ENCODE assay signal across 19 cellular contexts in genomic region chr2:205995260-205995659, GRCh38.
A peak's percentile ranks its signal among the peaks of the same experiment; 100 is the strongest.
DNase-seq lines count a peak whose midpoint lies in the region; ATAC-seq, FAIRE-seq and TF ChIP-seq lines count a peak whose summit lies in the region.
"Had no signal": no experiment of that assay in that cellular context is flagged by ENCODE, and none has a peak within 500 bp of the region (broad histone marks: within the 10 kb centered on the region; RNA-seq: fewer than 3 reads in every experiment).

No MANE protein-coding gene starts in this region.

- DNase-seq in SK-N-SH = no peak
- DNase-seq in epithelial cell of proximal tubule (ENCODE audit: low read depth) = no peak
- no peak for DNase-seq in type B pancreatic cell (ENCODE audit: extremely low spot score, unreplicated experiment)
- DNase-seq in posterior vena cava (ENCODE audit: low spot score) = no peak
- DNase-seq in H54 (ENCODE audit: insufficient read length, low spot score) = no peak
- DNase-seq: activated CD4-positive, CD25-positive, alpha-beta regulatory T cell; CD4-positive, alpha-beta memory T cell; left cardiac atrium; mesendoderm; naive thymus-derived CD4-positive, alpha-beta T cell; NCI-H1694 treated with DMSO at 0.1 percent for 48 hours; SJCRH30; spleen had no signal

- WGBS in SK-N-SH (ENCODE audit: low lambda C conversion rate) = 97% methylated on average over 1 of the region's 1 CpG

- H3K9ac ChIP-seq in SK-N-SH (no peak overlapping the region), OCI-LY1 (ENCODE audit: low read length) (no peak overlapping the region)

- TF ChIP-seq EP300 in SK-N-SH (IDR thresholded peaks at IDR 0.05; ENCODE audit: borderline replicate concordance in 1 of 2, low read depth in 1 of 2, low read length in 1 of 2) = no peak

- H3K9me3 ChIP-seq in SK-N-SH = no peaks in the 10 kb centered on the region
- H3K9me3 ChIP-seq in OCI-LY1 (ENCODE audit: low read length) = no peaks in the 10 kb centered on the region
- H3K9me3 ChIP-seq: SJCRH30, spleen had no signal

- no peaks in the 10 kb centered on the region for H4K20me1 ChIP-seq in SK-N-SH (ENCODE audit: insufficient read depth)
- no peaks in the 10 kb centered on the region for H4K20me1 ChIP-seq in OCI-LY1 (ENCODE audit: insufficient read depth, low read length)

- H3F3A ChIP-seq in SK-N-SH (replicated peaks; ENCODE audit: insufficient read depth) (no peaks in the 10 kb centered on the region), OCI-LY1 (ENCODE audit: insufficient read depth, low read length) (no peaks in the 10 kb centered on the region)

- no peak for TF ChIP-seq RAD21 in SK-N-SH (IDR thresholded peaks at IDR 0.05; ENCODE audit: low read length)

- no peaks in the 10 kb centered on the region for H3K27me3 Mint-ChIP-seq in type B pancreatic cell
- H3K27me3 Mint-ChIP-seq: CD4-positive, alpha-beta memory T cell; IgD-negative memory B cell; naive thymus-derived CD4-positive, alpha-beta T cell had no signal

- H3K4me3 ChIP-seq in SK-N-SH (ENCODE audit: low read depth in 2 of 2, low read length in 1 of 2) (no peak overlapping the region), OCI-LY1 (ENCODE audit: low read depth, low read length, poor library complexity, severe bottlenecking) (no peak overlapping the region), epithelial cell of proximal tubule (ENCODE audit: low read depth, low read length) (no peak overlapping the region)
- H3K4me3 ChIP-seq: SJCRH30, spleen had no signal

- H3K27ac Mint-ChIP-seq in type B pancreatic cell = no peak overlapping the region

- no peak overlapping the region for H3K4me2 ChIP-seq in SK-N-SH
- no peak overlapping the region for H3K4me2 ChIP-seq in OCI-LY1 (ENCODE audit: low read length)

- H3K27ac ChIP-seq in SK-N-SH (ENCODE audit: low read depth in 2 of 2, low read length in 1 of 2) (no peak overlapping the region), OCI-LY1 (ENCODE audit: low read depth, low read length, poor library complexity, severe bottlenecking) (no peak overlapping the region)
- H3K27ac ChIP-seq: HL-60, SJCRH30, spleen had no signal

- FAIRE-seq in H54 (lab: Jason Lieb, UNC) = no peak

- POLR2A ChIA-PET in SK-N-SH (lab: Yijun Ruan, JAX) = no interaction called here

- H3K27me3 ChIP-seq in SK-N-SH (ENCODE audit: insufficient read depth) (no peaks in the 10 kb centered on the region), OCI-LY1 (ENCODE audit: insufficient read depth, low read length) (no peaks in the 10 kb centered on the region)
- H3K27me3 ChIP-seq: SJCRH30, spleen had no signal

- H3K36me3 ChIP-seq in SK-N-SH (replicated peaks in 1 of 2; ENCODE audit: control insufficient read depth in 1 of 2, insufficient read depth in 2 of 2, low read length in 1 of 2) = peaks cover 6 to 11% of the 10 kb centered on the region in 2 experiments
- H3K36me3 ChIP-seq in OCI-LY1 (ENCODE audit: insufficient read depth, low read length) = peaks cover 14% of the 10 kb centered on the region
- H3K36me3 ChIP-seq: SJCRH30 had no signal

- ATAC-seq in SK-N-SH treated with all-trans-retinoic acid at 6 μM for 48 hours (no peak), GM21367 (IDR thresholded peaks at IDR 0.05; ENCODE audit: unreplicated experiment) (no peak)
- ATAC-seq: esophagus mucosa; left cardiac atrium; naive thymus-derived CD4-positive, alpha-beta T cell had no signal

- H2AFZ ChIP-seq in SK-N-SH (ENCODE audit: low read depth) (no peak overlapping the region), OCI-LY1 (ENCODE audit: low read length) (no peak overlapping the region)

- H3K4me1 ChIP-seq in SK-N-SH (ENCODE audit: control insufficient read depth in 1 of 2, insufficient read depth in 2 of 2, low read depth in 1 of 2, low read length in 1 of 2) (no peaks in the 10 kb centered on the region; a peak in 1 of 4 replicates), OCI-LY1 (ENCODE audit: insufficient read depth, low read length, severe bottlenecking) (no peaks in the 10 kb centered on the region)
- H3K4me1 ChIP-seq: SJCRH30 had no signal

- TF ChIP-seq CTCF in SK-N-SH (IDR thresholded peaks at IDR 0.05) (peak; percentile 46), OCI-LY1 (IDR thresholded peaks at IDR 0.05; ENCODE audit: low read length) (peak; percentile 19; the same call in 1 of the 2 replicates), epithelial cell of proximal tubule (conservative IDR thresholded peaks at IDR 0.05; ENCODE audit: low read depth, low read length) (peak; percentile 10), type B pancreatic cell (conservative IDR thresholded peaks at IDR 0.05) (peak; percentile 46)

- intact Hi-C loops in posterior vena cava (cut with DNase I) = no loop called here

- TF ChIP-seq POLR2A in H54 (IDR thresholded peaks at IDR 0.05; ENCODE audit: low read depth, low read length) = no peak

- H3K4me1 Mint-ChIP-seq in type B pancreatic cell (ENCODE audit: unreplicated experiment) = peaks cover 7% of the 10 kb centered on the region

- CTCF ChIA-PET in SK-N-SH (lab: Yijun Ruan, JAX) = interaction anchor here (1.0 kb wide), 1 partner anchor 9 kb away, joined by 4 read pairs; no protein-coding TSS in a partner anchor

- no peaks in the 10 kb centered on the region for H3K9me2 ChIP-seq in SK-N-SH
- H3K9me2 ChIP-seq in OCI-LY1 (ENCODE audit: low read depth, low read length) = no peaks in the 10 kb centered on the region

- H3K4me3 Mint-ChIP-seq in type B pancreatic cell = no peak overlapping the region
- H3K4me3 Mint-ChIP-seq: CD4-positive, alpha-beta memory T cell; IgD-negative memory B cell; naive thymus-derived CD4-positive, alpha-beta T cell had no signal

- H3K79me2 ChIP-seq in SK-N-SH (ENCODE audit: insufficient read depth) = no peaks in the 10 kb centered on the region
- no peaks in the 10 kb centered on the region for H3K79me2 ChIP-seq in OCI-LY1 (ENCODE audit: insufficient read depth, low read length)

- H3K36me3 Mint-ChIP-seq in type B pancreatic cell = peaks cover 11% of the 10 kb centered on the region

- no peaks in the 10 kb centered on the region for H3K9me3 Mint-ChIP-seq in type B pancreatic cell
- H3K9me3 Mint-ChIP-seq: CD4-positive, alpha-beta memory T cell; IgD-negative memory B cell; naive thymus-derived CD4-positive, alpha-beta T cell had no signal

TF ChIP-seq in SK-N-SH, 30 proteins besides CTCF, POLR2A, EP300 and RAD21 (continues in another document):
- TF ChIP-seq CHD2 (IDR thresholded peaks at IDR 0.05; ENCODE audit: low read length, partially characterized antibody) = no peak
- TF ChIP-seq EZH2phosphoT487 (IDR thresholded peaks at IDR 0.05; ENCODE audit: borderline replicate concordance, low read depth) = no peak
- TF ChIP-seq YY1 (IDR thresholded peaks at IDR 0.05; ENCODE audit: low read depth) = no peak
- no peak for TF ChIP-seq JUND (IDR thresholded peaks at IDR 0.05)
- TF ChIP-seq ZBTB33 (IDR thresholded peaks at IDR 0.05; ENCODE audit: borderline replicate concordance, low read depth) = no peak
- no peak for TF ChIP-seq USF1 (IDR thresholded peaks at IDR 0.05; ENCODE audit: borderline replicate concordance, low read depth)

TF ChIP-seq in SK-N-SH treated with all-trans-retinoic acid at 6 μM for 48 hours, 23 proteins besides CTCF, POLR2A, EP300 and RAD21:
- TF ChIP-seq ARNTL (CRISPR knock-in tag; IDR thresholded peaks at IDR 0.05; ENCODE audit: borderline replicate concordance, low read depth) = no peak
- no peak for TF ChIP-seq CSDC2 (CRISPR knock-in tag; IDR thresholded peaks at IDR 0.05)
- no peak for TF ChIP-seq POU6F1 (CRISPR knock-in tag; IDR thresholded peaks at IDR 0.05; ENCODE audit: borderline replicate concordance, low read depth)
- no peak for TF ChIP-seq SNAI2 (CRISPR knock-in tag; IDR thresholded peaks at IDR 0.05)
- no peak for TF ChIP-seq PPARA (CRISPR knock-in tag; IDR thresholded peaks at IDR 0.05; ENCODE audit: borderline replicate concordance)
